ENCODE assay signal across 17 cellular contexts in genomic region chr1:246836647-246837046, GRCh38.
DNase-seq lines count a peak whose midpoint lies in the region; ATAC-seq, FAIRE-seq and TF ChIP-seq lines count a peak whose summit lies in the region.
"Had no signal": no experiment of that assay in that cellular context is flagged by ENCODE, and none has a peak within 500 bp of the region (broad histone marks: within the 10 kb centered on the region; RNA-seq: fewer than 3 reads in every experiment).

No MANE protein-coding gene starts in this region.

- ATAC-seq in K562 = peak; percentile 7
- ATAC-seq: T-cell had no signal

- intact Hi-C loops in K562 (cut with micrococcal nuclease) = no loop called here

- no peak overlapping the region for H3K27ac ChIP-seq in K562 (ENCODE audit: extremely low read depth, low read depth, low read length)
- H3K27ac ChIP-seq: A549 had no signal

- H3K4me2 ChIP-seq in K562 (ENCODE audit: insufficient read depth, low read length) = no peak overlapping the region
- H3K4me2 ChIP-seq: A549 had no signal

- TF ChIP-seq EP300 in K562 (IDR thresholded peaks at IDR 0.05; ENCODE audit: low read length) = no peak

- FAIRE-seq in K562 (lab: Jason Lieb, UNC) = no peak
- FAIRE-seq: A549 had no signal

- H3K9ac ChIP-seq in K562 (ENCODE audit: insufficient read depth in 1 of 2, low read depth in 2 of 2, low read length in 2 of 2) = no peak overlapping the region

- no peaks in the 10 kb centered on the region for H4K20me1 ChIP-seq in K562 (replicated peaks; ENCODE audit: control insufficient read depth, insufficient read depth, low read length)

- H3K9me3 ChIP-seq in K562 (replicated peaks; ENCODE audit: control insufficient read depth, insufficient read depth, low read depth, low read length) = no peaks in the 10 kb centered on the region
- H3K9me3 ChIP-seq: A549 had no signal

- H3K27me3 ChIP-seq in K562 (ENCODE audit: control insufficient read depth in 2 of 2, insufficient read depth in 2 of 2, low read length in 2 of 2) (no peaks in the 10 kb centered on the region), H7 (ENCODE audit: control insufficient read depth, insufficient read depth, low read length) (no peaks in the 10 kb centered on the region)

- no TSS peak for BruUV-seq in K562 (replicated peaks; lab: Mats Ljungman, UMichigan)

- WGBS in K562 (ENCODE audit: insufficient coverage, low coverage, missing lambda C conversion rate) = 5% methylated on average over 2 of the region's 2 CpGs

- H3K4me3 ChIP-seq in K562 = no peak overlapping the region
- H3K4me3 ChIP-seq in H7 (ENCODE audit: insufficient read depth, low read depth, low read length) = no peak overlapping the region
- H3K4me3 ChIP-seq: A549 had no signal

- peaks cover 13% of the 10 kb centered on the region; the same call in 2 of the 3 replicates for H3K36me3 ChIP-seq in K562 (ENCODE audit: control insufficient read depth, insufficient read depth, low read length)
- no peaks in the 10 kb centered on the region; the same call in 1 of the 2 replicates for H3K36me3 ChIP-seq in H7 (replicated peaks; ENCODE audit: control insufficient read depth, insufficient read depth, low read length)

- H3K79me2 ChIP-seq in K562 (ENCODE audit: control insufficient read depth, insufficient read depth, low read length) = no peaks in the 10 kb centered on the region

- H3K9me1 ChIP-seq in K562 (ENCODE audit: control insufficient read depth, insufficient read depth, low read length) = no peaks in the 10 kb centered on the region

- H2AFZ ChIP-seq in K562 (ENCODE audit: low read depth, low read length) = no peak overlapping the region

- CTCF ChIA-PET in K562 (lab: Yijun Ruan, JAX; ENCODE audit: low intra/inter-chr PET ratio) = no interaction called here

- peaks cover 0 to 7% of the 10 kb centered on the region in 2 experiments; a peak in 2 of 5 replicates for H3K4me1 ChIP-seq in K562 (replicated peaks in 1 of 2; ENCODE audit: control insufficient read depth in 2 of 2, insufficient read depth in 2 of 2, low read length in 2 of 2)
- H3K4me1 ChIP-seq: A549 had no signal

- no peak for TF ChIP-seq RAD21 in K562 (CRISPR knock-in tag; conservative IDR thresholded peaks at IDR 0.05 in 1 of 2, IDR thresholded peaks at IDR 0.05 in 1 of 2)

- in situ Hi-C loops in K562 (cut with MboI) = no loop called here

- no peak for TF ChIP-seq POLR2A in K562 (conservative IDR thresholded peaks at IDR 0.05)

- DNase-seq in NOMO-1 treated with DMSO at 0.1 percent for 48 hours (lab: John Stamatoyannopoulos, UW; ENCODE audit: unreplicated experiment) = peak; percentile 26
- no peak for DNase-seq in NOMO-1 treated with dmso at 0.1 percent for 144 hours (lab: John Stamatoyannopoulos, UW; ENCODE audit: unreplicated experiment)
- peak; percentile 22 for DNase-seq in MV-4-11 (lab: John Stamatoyannopoulos, UW)
- DNase-seq in K562 (ENCODE audit: extremely low read depth in 1 of 4, low spot score in 3 of 4) = no peak
- peak; percentile 6 for DNase-seq in fibroblast of the conjunctiva (ENCODE audit: low read depth)
- no peak for DNase-seq in NCI-H526 treated with DMSO at 0.1 percent for 48 hours (lab: John Stamatoyannopoulos, UW)
- no peak for DNase-seq in stimulated activated CD4-positive, alpha-beta T cell treated with anti-CD3 and anti-CD28 coated beads, Interleukin-4, amount 100 ng/mL, for 4 hours
- no peak for DNase-seq in H7
- DNase-seq: Calu3; CD4-positive, alpha-beta T cell; DND-41; Kasumi-1; NCI-H1436 treated with DMSO at 0.1 percent for 48 hours; NCI-H2081 treated with DMSO at 0.1 percent for 48 hours; NCI-H345; T-cell had no signal

- TF ChIP-seq CTCF in K562 (IDR thresholded peaks at IDR 0.05 in 2 of 3, conservative IDR thresholded peaks at IDR 0.05 in 1 of 3; ENCODE audit: insufficient read depth in 2 of 3, low read depth in 1 of 3, low read length in 3 of 3) = no peak

- POLR2A ChIA-PET in K562 (lab: Yijun Ruan, JAX) = no interaction called here

TF ChIP-seq in K562, 482 proteins besides CTCF, POLR2A, EP300 and RAD21:
- TF ChIP-seq FUS (optimal IDR thresholded peaks at IDR 0.05; ENCODE audit: low read depth, low read length) = no peak
- no peak; the same call in 1 of the 2 replicates for TF ChIP-seq CEBPG (CRISPR knock-in tag; IDR thresholded peaks at IDR 0.05)
- peak; percentile 28 to 92; a peak in 3 of 4 replicates for TF ChIP-seq CEBPG (tag; conservative IDR thresholded peaks at IDR 0.05 in 1 of 2, IDR thresholded peaks at IDR 0.05 in 1 of 2)
- TF ChIP-seq KLF1 (tag; IDR thresholded peaks at IDR 0.05) = no peak
- no peak for TF ChIP-seq MXD1 (CRISPR knock-in tag; IDR thresholded peaks at IDR 0.05; ENCODE audit: borderline replicate concordance, poor library complexity, severe bottlenecking)
- no peak for TF ChIP-seq ZNF778 (CRISPR knock-in tag; IDR thresholded peaks at IDR 0.05)
- no peak for TF ChIP-seq ZNF121 (CRISPR knock-in tag; conservative IDR thresholded peaks at IDR 0.05)
- no peak for TF ChIP-seq KHSRP (IDR thresholded peaks at IDR 0.05)
- TF ChIP-seq SRSF9 (IDR thresholded peaks at IDR 0.05; ENCODE audit: borderline replicate concordance, low read depth, low read length) = no peak
- no peak for TF ChIP-seq ZNF197 (CRISPR knock-in tag; IDR thresholded peaks at IDR 0.05; ENCODE audit: low read depth)
- no peak for TF ChIP-seq ATF3 (IDR thresholded peaks at IDR 0.05)
- TF ChIP-seq ATF3 (CRISPR knock-in tag; conservative IDR thresholded peaks at IDR 0.05) = no peak
- TF ChIP-seq TAF15 (IDR thresholded peaks at IDR 0.05; ENCODE audit: low read depth, low read length) = no peak
- no peak for TF ChIP-seq ZBTB7A (IDR thresholded peaks at IDR 0.05; ENCODE audit: borderline replicate concordance, control insufficient read depth, low read depth, low read length)
- no peak for TF ChIP-seq ZBTB1 (CRISPR knock-in tag; IDR thresholded peaks at IDR 0.05; ENCODE audit: borderline replicate concordance, low read depth)
- 0 out of 2 replicates have a peak, but pooled peaks have one; percentile 9 for TF ChIP-seq RFX1 (IDR thresholded peaks at IDR 0.05)
- TF ChIP-seq PRPF4 (IDR thresholded peaks at IDR 0.05; ENCODE audit: insufficient read depth, low read depth, low read length, poor library complexity, severe bottlenecking) = no peak
- no peak for TF ChIP-seq IRF1 (CRISPR knock-in tag; IDR thresholded peaks at IDR 0.05; ENCODE audit: borderline replicate concordance)
- no peak for TF ChIP-seq GTF2E2 (tag; IDR thresholded peaks at IDR 0.05)
- TF ChIP-seq ZHX1 (conservative IDR thresholded peaks at IDR 0.05; ENCODE audit: low read length) = no peak
- no peak for TF ChIP-seq NEUROD1 (IDR thresholded peaks at IDR 0.05; ENCODE audit: borderline replicate concordance, low read depth, low read length, partially characterized antibody)
- no peak for TF ChIP-seq ZNF3 (CRISPR knock-in tag; IDR thresholded peaks at IDR 0.05)
- peak in 1 of 2 experiments; percentile 47; a peak in 2 of 4 replicates for TF ChIP-seq TRIM24 (IDR thresholded peaks at IDR 0.05)
- TF ChIP-seq CAMTA2 (CRISPR knock-in tag; conservative IDR thresholded peaks at IDR 0.05) = no peak

Comparison
In these comparisons a context has a peak if more than half of its experiments do, and no peak if none do; other contexts are left out.
1. DNase-seq: peak in NOMO-1 treated with DMSO at 0.1 percent for 48 hours (single experiment), MV-4-11 (single experiment) and fibroblast of the conjunctiva (single experiment); none in NOMO-1 treated with dmso at 0.1 percent for 144 hours (single experiment), K562 (0 of 4), NCI-H526 treated with DMSO at 0.1 percent for 48 hours (single experiment), stimulated activated CD4-positive, alpha-beta T cell treated with anti-CD3 and anti-CD28 coated beads, Interleukin-4, amount 100 ng/mL, for 4 hours (0 of 2) and H7 (single experiment).